In the genomic region with DNA sequence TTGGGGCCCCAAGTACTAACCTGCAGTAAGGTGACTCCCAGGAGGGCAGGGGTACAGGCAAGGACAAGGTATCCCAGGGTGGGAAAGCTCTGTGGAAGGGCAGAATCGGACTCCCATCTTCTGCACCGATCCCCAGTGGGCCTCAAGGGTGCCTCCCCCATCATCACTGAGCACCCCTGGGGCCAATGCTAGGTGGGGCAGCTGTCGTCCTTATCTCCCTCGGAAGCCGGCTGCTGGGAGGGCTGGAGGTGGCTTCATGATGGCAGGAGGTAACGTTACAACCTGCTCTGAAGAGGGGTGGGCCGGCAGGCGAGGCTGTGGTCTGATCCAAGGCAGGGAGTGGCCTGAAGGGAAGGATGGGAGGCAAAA, we compare ENCODE assay signal across 1 cellular context.
TF ChIP-seq lines count a peak whose summit lies in the region.

No MANE protein-coding gene starts in this region.

TF ChIP-seq in K562, 482 proteins besides CTCF, POLR2A, EP300 and RAD21 (continued from another document):
- TF ChIP-seq CTBP1 (IDR thresholded peaks at IDR 0.05; ENCODE audit: borderline replicate concordance): peak; percentile 31; the same call in 1 of the 2 replicates
- TF ChIP-seq, protein P1, sequence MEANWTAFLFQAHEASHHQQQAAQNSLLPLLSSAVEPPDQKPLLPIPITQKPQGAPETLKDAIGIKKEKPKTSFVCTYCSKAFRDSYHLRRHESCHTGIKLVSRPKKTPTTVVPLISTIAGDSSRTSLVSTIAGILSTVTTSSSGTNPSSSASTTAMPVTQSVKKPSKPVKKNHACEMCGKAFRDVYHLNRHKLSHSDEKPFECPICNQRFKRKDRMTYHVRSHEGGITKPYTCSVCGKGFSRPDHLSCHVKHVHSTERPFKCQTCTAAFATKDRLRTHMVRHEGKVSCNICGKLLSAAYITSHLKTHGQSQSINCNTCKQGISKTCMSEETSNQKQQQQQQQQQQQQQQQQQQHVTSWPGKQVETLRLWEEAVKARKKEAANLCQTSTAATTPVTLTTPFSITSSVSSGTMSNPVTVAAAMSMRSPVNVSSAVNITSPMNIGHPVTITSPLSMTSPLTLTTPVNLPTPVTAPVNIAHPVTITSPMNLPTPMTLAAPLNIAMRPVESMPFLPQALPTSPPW (CRISPR knock-in tag; IDR thresholded peaks at IDR 0.05): 0 out of 2 replicates have a peak, but pooled peaks have one; percentile 17
- TF ChIP-seq, protein P2, sequence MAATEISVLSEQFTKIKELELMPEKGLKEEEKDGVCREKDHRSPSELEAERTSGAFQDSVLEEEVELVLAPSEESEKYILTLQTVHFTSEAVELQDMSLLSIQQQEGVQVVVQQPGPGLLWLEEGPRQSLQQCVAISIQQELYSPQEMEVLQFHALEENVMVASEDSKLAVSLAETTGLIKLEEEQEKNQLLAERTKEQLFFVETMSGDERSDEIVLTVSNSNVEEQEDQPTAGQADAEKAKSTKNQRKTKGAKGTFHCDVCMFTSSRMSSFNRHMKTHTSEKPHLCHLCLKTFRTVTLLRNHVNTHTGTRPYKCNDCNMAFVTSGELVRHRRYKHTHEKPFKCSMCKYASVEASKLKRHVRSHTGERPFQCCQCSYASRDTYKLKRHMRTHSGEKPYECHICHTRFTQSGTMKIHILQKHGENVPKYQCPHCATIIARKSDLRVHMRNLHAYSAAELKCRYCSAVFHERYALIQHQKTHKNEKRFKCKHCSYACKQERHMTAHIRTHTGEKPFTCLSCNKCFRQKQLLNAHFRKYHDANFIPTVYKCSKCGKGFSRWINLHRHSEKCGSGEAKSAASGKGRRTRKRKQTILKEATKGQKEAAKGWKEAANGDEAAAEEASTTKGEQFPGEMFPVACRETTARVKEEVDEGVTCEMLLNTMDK (IDR thresholded peaks at IDR 0.05; ENCODE audit: borderline replicate concordance, insufficient read depth, low read depth, low read length, poor library complexity, severe bottlenecking): no peak
- peak in 1 of 3 experiments; percentile 2 for TF ChIP-seq YY1 (IDR thresholded peaks at IDR 0.05; ENCODE audit: borderline replicate concordance in 1 of 3, control insufficient read depth in 1 of 3, extremely low read depth in 1 of 3, insufficient read depth in 3 of 3, insufficient read length in 1 of 3, insufficient replicate concordance in 2 of 3, low read depth in 1 of 3, low read length in 2 of 3)
- TF ChIP-seq ZNF589 (CRISPR knock-in tag; IDR thresholded peaks at IDR 0.05; ENCODE audit: low read depth): no peak
- TF ChIP-seq, protein P3, sequence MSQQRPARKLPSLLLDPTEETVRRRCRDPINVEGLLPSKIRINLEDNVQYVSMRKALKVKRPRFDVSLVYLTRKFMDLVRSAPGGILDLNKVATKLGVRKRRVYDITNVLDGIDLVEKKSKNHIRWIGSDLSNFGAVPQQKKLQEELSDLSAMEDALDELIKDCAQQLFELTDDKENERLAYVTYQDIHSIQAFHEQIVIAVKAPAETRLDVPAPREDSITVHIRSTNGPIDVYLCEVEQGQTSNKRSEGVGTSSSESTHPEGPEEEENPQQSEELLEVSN (IDR thresholded peaks at IDR 0.05; ENCODE audit: borderline replicate concordance in 1 of 2, extremely low read depth in 1 of 2, insufficient read depth in 1 of 2, insufficient read length in 1 of 2, low read depth in 1 of 2, low read length in 1 of 2, poor library complexity in 1 of 2, severe bottlenecking in 1 of 2): no peak
- TF ChIP-seq TCFL5 (CRISPR knock-in tag; conservative IDR thresholded peaks at IDR 0.05): no peak
- no peak for TF ChIP-seq RFX7 (CRISPR knock-in tag; IDR thresholded peaks at IDR 0.05)
- TF ChIP-seq TRIM24 (IDR thresholded peaks at IDR 0.05): no peak
- TF ChIP-seq EP400 (IDR thresholded peaks at IDR 0.05): no peak
- TF ChIP-seq ZNF717 (CRISPR knock-in tag; IDR thresholded peaks at IDR 0.05): no peak
- TF ChIP-seq SRSF7 (optimal IDR thresholded peaks at IDR 0.05; ENCODE audit: low read depth, low read length): no peak
- peak; percentile 53 for TF ChIP-seq CBFA2T3 (IDR thresholded peaks at IDR 0.05)
- no peak for TF ChIP-seq ARNT (IDR thresholded peaks at IDR 0.05)
- TF ChIP-seq HDAC1 (IDR thresholded peaks at IDR 0.05): 0 out of 4 replicates have a peak, but pooled peaks of 1 of the 2 experiments have one; percentile 26
- peak; percentile 22; the same call in 1 of the 2 replicates for TF ChIP-seq ZBTB7A (IDR thresholded peaks at IDR 0.05; ENCODE audit: borderline replicate concordance, control insufficient read depth, low read depth, low read length)
- no peak for TF ChIP-seq ZNF77 (CRISPR knock-in tag; IDR thresholded peaks at IDR 0.05)
- no peak for TF ChIP-seq RNF2 (IDR thresholded peaks at IDR 0.05)
- TF ChIP-seq, protein P4, sequence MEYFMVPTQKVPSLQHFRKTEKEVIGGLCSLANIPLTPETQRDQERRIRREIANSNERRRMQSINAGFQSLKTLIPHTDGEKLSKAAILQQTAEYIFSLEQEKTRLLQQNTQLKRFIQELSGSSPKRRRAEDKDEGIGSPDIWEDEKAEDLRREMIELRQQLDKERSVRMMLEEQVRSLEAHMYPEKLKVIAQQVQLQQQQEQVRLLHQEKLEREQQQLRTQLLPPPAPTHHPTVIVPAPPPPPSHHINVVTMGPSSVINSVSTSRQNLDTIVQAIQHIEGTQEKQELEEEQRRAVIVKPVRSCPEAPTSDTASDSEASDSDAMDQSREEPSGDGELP (CRISPR knock-in tag; IDR thresholded peaks at IDR 0.05; ENCODE audit: borderline replicate concordance): peak; percentile 57; the same call in 1 of the 2 replicates
- no peak for TF ChIP-seq TGIF2 (CRISPR knock-in tag; IDR thresholded peaks at IDR 0.05)
- TF ChIP-seq PRPF4 (IDR thresholded peaks at IDR 0.05; ENCODE audit: insufficient read depth, low read depth, low read length, poor library complexity, severe bottlenecking): no peak
- TF ChIP-seq ZNF197 (CRISPR knock-in tag; IDR thresholded peaks at IDR 0.05; ENCODE audit: low read depth): no peak
- TF ChIP-seq, protein P5, sequence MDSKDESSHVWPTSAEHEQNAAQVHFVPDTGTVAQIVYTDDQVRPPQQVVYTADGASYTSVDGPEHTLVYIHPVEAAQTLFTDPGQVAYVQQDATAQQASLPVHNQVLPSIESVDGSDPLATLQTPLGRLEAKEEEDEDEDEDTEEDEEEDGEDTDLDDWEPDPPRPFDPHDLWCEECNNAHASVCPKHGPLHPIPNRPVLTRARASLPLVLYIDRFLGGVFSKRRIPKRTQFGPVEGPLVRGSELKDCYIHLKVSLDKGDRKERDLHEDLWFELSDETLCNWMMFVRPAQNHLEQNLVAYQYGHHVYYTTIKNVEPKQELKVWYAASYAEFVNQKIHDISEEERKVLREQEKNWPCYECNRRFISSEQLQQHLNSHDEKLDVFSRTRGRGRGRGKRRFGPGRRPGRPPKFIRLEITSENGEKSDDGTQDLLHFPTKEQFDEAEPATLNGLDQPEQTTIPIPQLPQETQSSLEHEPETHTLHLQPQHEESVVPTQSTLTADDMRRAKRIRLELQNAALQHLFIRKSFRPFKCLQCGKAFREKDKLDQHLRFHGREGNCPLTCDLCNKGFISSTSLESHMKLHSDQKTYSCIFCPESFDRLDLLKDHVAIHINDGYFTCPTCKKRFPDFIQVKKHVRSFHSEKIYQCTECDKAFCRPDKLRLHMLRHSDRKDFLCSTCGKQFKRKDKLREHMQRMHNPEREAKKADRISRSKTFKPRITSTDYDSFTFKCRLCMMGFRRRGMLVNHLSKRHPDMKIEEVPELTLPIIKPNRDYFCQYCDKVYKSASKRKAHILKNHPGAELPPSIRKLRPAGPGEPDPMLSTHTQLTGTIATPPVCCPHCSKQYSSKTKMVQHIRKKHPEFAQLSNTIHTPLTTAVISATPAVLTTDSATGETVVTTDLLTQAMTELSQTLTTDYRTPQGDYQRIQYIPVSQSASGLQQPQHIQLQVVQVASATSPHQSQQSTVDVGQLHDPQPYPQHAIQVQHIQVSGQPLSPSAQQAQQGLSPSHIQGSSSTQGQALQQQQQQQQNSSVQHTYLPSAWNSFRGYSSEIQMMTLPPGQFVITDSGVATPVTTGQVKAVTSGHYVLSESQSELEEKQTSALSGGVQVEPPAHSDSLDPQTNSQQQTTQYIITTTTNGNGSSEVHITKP (IDR thresholded peaks at IDR 0.05; ENCODE audit: partially characterized antibody): peak; percentile 58
- TF ChIP-seq ZNF436 (CRISPR knock-in tag; IDR thresholded peaks at IDR 0.05): no peak
- TF ChIP-seq ZNF644 (tag; IDR thresholded peaks at IDR 0.05; ENCODE audit: low read depth): no peak
- no peak for TF ChIP-seq NELFE (IDR thresholded peaks at IDR 0.05; ENCODE audit: insufficient read depth, insufficient read length)
